Comparison of ENCODE assay signal across 16 cellular contexts in the genomic region with DNA sequence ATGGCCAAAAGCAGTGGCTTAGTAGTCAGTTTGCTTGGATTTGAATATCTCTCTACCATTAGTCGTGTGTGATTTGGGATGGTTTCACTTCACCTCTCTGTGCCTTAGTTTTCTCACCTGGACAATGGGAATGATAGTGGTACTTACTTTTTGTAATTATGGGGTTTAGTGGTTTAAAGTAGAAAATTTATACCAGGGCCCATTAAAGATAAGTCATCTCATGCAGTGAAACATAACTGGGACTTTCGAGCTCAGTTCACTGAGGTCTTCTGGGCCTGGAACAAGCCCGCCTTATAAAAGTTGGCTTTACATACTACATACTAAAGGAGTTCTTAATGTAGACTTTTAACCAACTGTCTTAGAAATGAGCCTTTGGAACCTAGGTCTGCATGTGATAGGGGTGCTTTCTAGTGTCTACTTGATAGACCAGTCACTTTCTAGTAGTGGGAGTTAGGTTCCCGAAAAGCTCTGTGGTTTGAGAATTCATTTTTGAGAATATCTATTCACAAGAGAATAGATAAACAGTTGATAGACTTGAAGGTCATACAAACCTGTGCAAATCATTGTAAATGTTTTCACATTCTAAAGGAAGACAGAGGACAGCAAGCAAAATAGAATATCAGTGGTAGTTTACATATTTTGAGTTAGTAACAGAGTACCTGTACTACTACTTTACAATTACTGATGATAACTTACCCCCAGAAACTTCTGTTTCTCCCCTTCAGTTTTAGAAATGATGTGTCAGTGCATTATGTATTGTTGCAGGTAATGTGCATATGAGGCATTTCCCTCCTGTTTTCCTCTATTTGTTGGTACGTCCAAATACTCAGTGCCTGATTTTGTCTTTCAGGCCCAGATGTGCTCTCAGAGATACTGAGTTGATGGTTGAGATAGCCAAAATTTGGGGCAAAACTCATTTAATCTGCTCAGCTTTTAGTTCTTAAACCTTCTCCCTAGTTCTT. TPM values are rescaled to one million over a fixed set of nuclear protein-coding genes. Genes with fewer than 3 reads are reported as not detected.
DNase-seq lines count a peak whose midpoint lies in the region; ATAC-seq and TF ChIP-seq lines count a peak whose summit lies in the region.
"Had no signal": no experiment of that assay in that cellular context is flagged by ENCODE, and none has a peak within 500 bp of the region (broad histone marks: within the 10 kb centered on the region; RNA-seq: fewer than 3 reads in every experiment).

No MANE protein-coding gene starts in this region.

- no peaks in the 10 kb centered on the region for H3K27me3 Mint-ChIP-seq in brain
- H3K27me3 Mint-ChIP-seq in stimulated activated memory B cell treated with anti-CD40 and anti-IgM and Interleukin-4, amounts not matched to agents 10 μg/mL and 1 μg/mL and 100 μg/mL, for 72 hours, result no peaks in the 10 kb centered on the region
- H3K27me3 Mint-ChIP-seq: activated CD4-positive, alpha-beta T cell treated with anti-CD3 and anti-CD28 coated beads, Interleukin-2, amount 10 ng/mL, durations not matched to agents 7 days and 5 days had no signal

- H3K4me2 ChIP-seq in OCI-LY3 (ENCODE audit: low read length), result peak overlapping the region; percentile 16
- H3K4me2 ChIP-seq: hepatocyte had no signal

- H3K4me3 Mint-ChIP-seq in brain, result no peak overlapping the region
- H3K4me3 Mint-ChIP-seq in stimulated activated memory B cell treated with anti-CD40 and anti-IgM and Interleukin-4, amounts not matched to agents 10 μg/mL and 1 μg/mL and 100 μg/mL, for 72 hours, result no peak overlapping the region
- H3K4me3 Mint-ChIP-seq: activated CD4-positive, alpha-beta T cell treated with anti-CD3 and anti-CD28 coated beads, Interleukin-2, amount 10 ng/mL, durations not matched to agents 7 days and 5 days; nephron had no signal

- H3K9me3 ChIP-seq in left ventricle myocardium inferior (replicated peaks), result no peaks in the 10 kb centered on the region
- H3K9me3 ChIP-seq in heart right ventricle, result no peaks in the 10 kb centered on the region
- no peaks in the 10 kb centered on the region for H3K9me3 ChIP-seq in OCI-LY3 (ENCODE audit: insufficient read depth, low read length)
- H3K9me3 ChIP-seq: left lung, right atrium auricular region, upper lobe of left lung had no signal

- peaks cover 88% of the 10 kb centered on the region for H3K4me1 Mint-ChIP-seq in brain
- H3K4me1 Mint-ChIP-seq in stimulated activated memory B cell treated with anti-CD40 and anti-IgM and Interleukin-4, amounts not matched to agents 10 μg/mL and 1 μg/mL and 100 μg/mL, for 72 hours, result peaks cover 76% of the 10 kb centered on the region

- no peak for TF ChIP-seq CTCF in left ventricle myocardium inferior (IDR thresholded peaks at IDR 0.05; ENCODE audit: borderline replicate concordance)
- TF ChIP-seq CTCF in heart right ventricle (IDR thresholded peaks at IDR 0.05), result no peak
- TF ChIP-seq CTCF in OCI-LY3 (IDR thresholded peaks at IDR 0.05; ENCODE audit: low read depth, low read length), result no peak
- TF ChIP-seq CTCF in brain (conservative IDR thresholded peaks at IDR 0.05), result no peak

- ATAC-seq in heart right ventricle, result no peak
- ATAC-seq in stimulated activated memory B cell treated with anti-CD40 and anti-IgM and Interleukin-4, amounts not matched to agents 10 μg/mL and 1 μg/mL and 100 μg/mL, for 72 hours, result no peak
- ATAC-seq: left lung had no signal

- no peaks in the 10 kb centered on the region for H3K27me3 ChIP-seq in left ventricle myocardium inferior (ENCODE audit: low read depth)
- H3K27me3 ChIP-seq in heart right ventricle, result no peaks in the 10 kb centered on the region
- no peaks in the 10 kb centered on the region for H3K27me3 ChIP-seq in OCI-LY3 (ENCODE audit: low read depth, low read length)
- H3K27me3 ChIP-seq: hepatocyte, left lung, right atrium auricular region, upper lobe of left lung had no signal

- no peak overlapping the region for H3K9ac ChIP-seq in OCI-LY3 (ENCODE audit: low read length)

- 73 to 75% methylated on average over 5 of the region's 5 CpGs for WGBS in heart right ventricle, 2 donors

- H3K36me3 ChIP-seq in left ventricle myocardium inferior (no peaks in the 10 kb centered on the region), heart right ventricle (no peaks in the 10 kb centered on the region), OCI-LY3 (replicated peaks; ENCODE audit: low read depth, low read length) (no peaks in the 10 kb centered on the region)
- H3K36me3 ChIP-seq: left lung, right atrium auricular region, upper lobe of left lung had no signal

- peaks cover 99% of the 10 kb centered on the region for H3K79me2 ChIP-seq in OCI-LY3 (ENCODE audit: low read length)

- DNase-seq in left ventricle myocardium inferior (no peak), heart right ventricle (no peak), NCI-H2227 treated with DMSO at 0.1 percent for 48 hours (lab: John Stamatoyannopoulos, UW) (no peak), cortex of kidney (lab: John Stamatoyannopoulos, UW) (no peak)
- DNase-seq in activated effector memory CD4-positive, alpha-beta T cell treated with anti-CD3 and anti-CD28 coated beads, Interleukin-2, amount 50 U/mL, for 16 hours, result no peak
- DNase-seq: activated CD4-positive, alpha-beta T cell treated with anti-CD3 and anti-CD28 coated beads, Interleukin-2, amount 10 ng/mL, durations not matched to agents 7 days and 5 days; DMS79 treated with DMSO at 0.1 percent for 48 hours; left lung; NCI-H1048; upper lobe of left lung had no signal

- peak overlapping the region in 3 of 5 experiments; percentile 41 to 49 (median 48) for H3K27ac Mint-ChIP-seq in brain
- H3K27ac Mint-ChIP-seq in stimulated activated memory B cell treated with anti-CD40 and anti-IgM and Interleukin-4, amounts not matched to agents 10 μg/mL and 1 μg/mL and 100 μg/mL, for 72 hours, result peak overlapping the region; percentile 12
- H3K27ac Mint-ChIP-seq: activated CD4-positive, alpha-beta T cell treated with anti-CD3 and anti-CD28 coated beads, Interleukin-2, amount 10 ng/mL, durations not matched to agents 7 days and 5 days had no signal

- H2AFZ ChIP-seq in OCI-LY3 (ENCODE audit: low read depth, low read length), result no peak overlapping the region
- H2AFZ ChIP-seq: hepatocyte had no signal

- H3K4me1 ChIP-seq in left ventricle myocardium inferior (peaks cover 99% of the 10 kb centered on the region), heart right ventricle (peaks cover 9 to 100% (median 92%) of the 10 kb centered on the region in 9 donors), OCI-LY3 (ENCODE audit: low read length) (peaks cover 35% of the 10 kb centered on the region)

- intact Hi-C loops in left ventricle myocardium inferior (cut with micrococcal nuclease) (no loop called here), heart right ventricle (cut with DNase I) (loop anchor here in 1 of 10 donors (5.0 kb wide), 1 partner anchor 42 kb away; no protein-coding TSS in a partner anchor)

- H3K27ac ChIP-seq in left ventricle myocardium inferior (replicated peaks) (peak overlapping the region; percentile 59), heart right ventricle (peak overlapping the region in 4 of 10 donors; percentile 15 to 62 (median 33)), OCI-LY3 (ENCODE audit: low read length) (no peak overlapping the region; the same call in 1 of the 2 replicates)
- H3K27ac ChIP-seq: right atrium auricular region, upper lobe of left lung had no signal

- H3K9me3 Mint-ChIP-seq in brain, result no peaks in the 10 kb centered on the region
- H3K9me3 Mint-ChIP-seq in stimulated activated memory B cell treated with anti-CD40 and anti-IgM and Interleukin-4, amounts not matched to agents 10 μg/mL and 1 μg/mL and 100 μg/mL, for 72 hours, result no peaks in the 10 kb centered on the region
- H3K9me3 Mint-ChIP-seq: activated CD4-positive, alpha-beta T cell treated with anti-CD3 and anti-CD28 coated beads, Interleukin-2, amount 10 ng/mL, durations not matched to agents 7 days and 5 days; nephron had no signal

- peaks cover 21% of the 10 kb centered on the region for H3K36me3 Mint-ChIP-seq in brain
- H3K36me3 Mint-ChIP-seq in stimulated activated memory B cell treated with anti-CD40 and anti-IgM and Interleukin-4, amounts not matched to agents 10 μg/mL and 1 μg/mL and 100 μg/mL, for 72 hours, result peaks cover 9% of the 10 kb centered on the region

- peaks cover 91% of the 10 kb centered on the region for H4K20me1 ChIP-seq in OCI-LY3 (ENCODE audit: insufficient read depth, low read length)

- no peak overlapping the region for H3K4me3 ChIP-seq in left ventricle myocardium inferior
- no peak overlapping the region for H3K4me3 ChIP-seq in heart right ventricle
- H3K4me3 ChIP-seq in OCI-LY3 (ENCODE audit: low read length), result no peak overlapping the region
- H3K4me3 ChIP-seq: hepatocyte, left lung, right atrium auricular region, upper lobe of left lung had no signal

RNA-seq across cellular contexts. Expression of a gene that starts 48.0 kb away (rescaled TPM):
- 64.6 TPM for total RNA-seq in left ventricle myocardium inferior
- 10 to 100 TPM; 57.6 to 94.2 (median 75.0) TPM for total RNA-seq in heart right ventricle
- polyA plus RNA-seq in heart right ventricle, result 10 to 100 TPM; 24.7 to 30.6 TPM
- 23.0 TPM for polyA plus RNA-seq in brain (ENCODE audit: insufficient read depth, low read depth, low replicate concordance)
